ENCODE assay signal across 24 cellular contexts in the genomic region with DNA sequence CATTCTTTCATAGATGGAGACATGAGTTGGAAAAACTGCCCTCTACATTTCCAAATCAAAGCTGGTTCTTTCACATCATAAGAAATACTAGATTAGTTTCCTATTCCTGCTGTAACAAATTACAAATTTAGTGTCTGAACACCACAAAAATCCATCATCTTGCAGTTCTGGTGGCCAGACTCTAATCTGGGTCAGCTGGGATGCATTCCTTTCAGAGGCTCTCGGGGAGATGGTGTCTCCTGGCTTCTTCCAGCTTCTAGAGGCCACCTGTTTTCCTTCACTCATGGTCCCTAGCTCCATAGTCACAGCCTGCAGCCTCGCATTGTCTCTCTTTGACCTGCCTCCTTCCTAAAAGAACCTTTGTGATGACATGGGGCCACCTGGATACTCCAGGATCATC.
DNase-seq lines count a peak whose midpoint lies in the region; ATAC-seq and TF ChIP-seq lines count a peak whose summit lies in the region.
"Had no signal": no experiment of that assay in that cellular context is flagged by ENCODE, and none has a peak within 500 bp of the region (broad histone marks: within the 10 kb centered on the region; RNA-seq: fewer than 3 reads in every experiment).

No MANE protein-coding gene starts in this region.

- ATAC-seq in T-helper 17 cell (no peak), gastroesophageal sphincter (peak; percentile 29), left lung (no peak), GM19467 (IDR thresholded peaks at IDR 0.05; ENCODE audit: unreplicated experiment) (no peak)
- ATAC-seq: GM23338, HepG2, K562 had no signal

- H3K4me3 ChIP-seq in gastroesophageal sphincter (no peak overlapping the region), skeletal muscle tissue (ENCODE audit: low read length in 3 of 3) (no peak overlapping the region), left lung (no peak overlapping the region)
- H3K4me3 ChIP-seq: BLaER1, GM23338, HAP-1, K562 had no signal

- TF ChIP-seq CTCF in C4-2B (conservative IDR thresholded peaks at IDR 0.05) (no peak), gastroesophageal sphincter (IDR thresholded peaks at IDR 0.05) (no peak), left lung (IDR thresholded peaks at IDR 0.05) (no peak)

- no peaks in the 10 kb centered on the region for H3K36me3 ChIP-seq in gastroesophageal sphincter
- no peaks in the 10 kb centered on the region for H3K36me3 ChIP-seq in skeletal muscle tissue (ENCODE audit: control insufficient read depth in 3 of 3, insufficient read depth in 3 of 3, low read length in 3 of 3)
- H3K36me3 ChIP-seq in left lung, result no peaks in the 10 kb centered on the region
- H3K36me3 ChIP-seq: HAP-1 had no signal

- H3K27ac Mint-ChIP-seq in T-helper 17 cell, result peak overlapping the region; percentile 1
- H3K27ac Mint-ChIP-seq: GM23338 had no signal

- no peak for TF ChIP-seq POLR2A in gastroesophageal sphincter (IDR thresholded peaks at IDR 0.05)

- no peak overlapping the region for H3K4me3 Mint-ChIP-seq in T-helper 17 cell
- H3K4me3 Mint-ChIP-seq: GM23338 had no signal

- H3K4me1 ChIP-seq in gastroesophageal sphincter, result peaks cover 0 to 32% (median 0%) of the 10 kb centered on the region in 3 donors
- peaks cover 27 to 40% (median 34%) of the 10 kb centered on the region in 3 donors for H3K4me1 ChIP-seq in skeletal muscle tissue (ENCODE audit: control insufficient read depth in 3 of 3, insufficient read depth in 3 of 3, low read length in 3 of 3)
- H3K4me1 ChIP-seq in left lung, result no peaks in the 10 kb centered on the region
- H3K4me1 ChIP-seq: HAP-1 had no signal

- TF ChIP-seq EP300 in gastroesophageal sphincter (IDR thresholded peaks at IDR 0.05), result no peak

- no peaks in the 10 kb centered on the region for H3K27me3 Mint-ChIP-seq in T-helper 17 cell
- H3K27me3 Mint-ChIP-seq: CD4-positive, alpha-beta memory T cell had no signal

- no peak overlapping the region for H3K9ac ChIP-seq in skeletal muscle tissue (ENCODE audit: low read depth in 1 of 3, low read length in 3 of 3)
- H3K9ac ChIP-seq: BLaER1 had no signal

- intact Hi-C loops in left lung (cut with DNase I), result no loop called here

- no peaks in the 10 kb centered on the region for H3K9me3 ChIP-seq in T-helper 17 cell (ENCODE audit: control insufficient read depth, low read length, poor library complexity, severe bottlenecking)
- H3K9me3 ChIP-seq in gastroesophageal sphincter, result no peaks in the 10 kb centered on the region
- H3K9me3 ChIP-seq in skeletal muscle tissue (ENCODE audit: control insufficient read depth in 3 of 3, low read length in 3 of 3), result no peaks in the 10 kb centered on the region
- H3K9me3 ChIP-seq in left lung, result no peaks in the 10 kb centered on the region
- H3K9me3 ChIP-seq: HAP-1 had no signal

- DNase-seq in T-helper 17 cell (no peak), left lung (no peak)
- DNase-seq in stimulated activated CD4-positive, alpha-beta T cell treated with anti-CD3 and anti-CD28 coated beads, Interleukin-4, amount 100 ng/mL, for 4 hours, result no peak
- DNase-seq: Calu3; CD4-positive, alpha-beta memory T cell; DMS153; NCI-H1092 treated with DMSO at 0.1 percent for 48 hours; NCI-H1436 treated with DMSO at 0.1 percent for 48 hours; NCI-H2029; NCI-H2227 treated with DMSO at 0.1 percent for 48 hours; NCI-H510A; NCI-H748 treated with DMSO at 0.1 percent for 48 hours; NK-92 treated with Interleukin-12 subunit alpha and Interleukin-12 subunit beta, amount 100 ng/mL, for 24 hours; SIG-M5 had no signal

- H3K27ac ChIP-seq in C4-2B (peak overlapping the region; percentile 23; the same call in 1 of the 2 replicates), gastroesophageal sphincter (no peak overlapping the region), skeletal muscle tissue (ENCODE audit: low read depth, low read length) (peak overlapping the region; percentile 90), left lung (no peak overlapping the region)
- H3K27ac ChIP-seq: BLaER1, HL-60 had no signal

- 60 to 81% methylated on average over 1 to 2 of the region's 2 CpGs for WGBS in gastroesophageal sphincter (ENCODE audit: low coverage in 1 of 2), 2 donors

- peaks cover 24% of the 10 kb centered on the region for H3K4me1 Mint-ChIP-seq in T-helper 17 cell

- H3K27me3 ChIP-seq in gastroesophageal sphincter, result no peaks in the 10 kb centered on the region
- H3K27me3 ChIP-seq in skeletal muscle tissue (ENCODE audit: control insufficient read depth in 3 of 3, insufficient read depth in 3 of 3, low read length in 3 of 3), result no peaks in the 10 kb centered on the region
- no peaks in the 10 kb centered on the region for H3K27me3 ChIP-seq in left lung
- H3K27me3 ChIP-seq: BLaER1 had no signal

- H3K36me3 Mint-ChIP-seq in T-helper 17 cell (ENCODE audit: low read depth), result peaks cover 4% of the 10 kb centered on the region

Comparison
In these comparisons a context has a peak if more than half of its experiments do, and no peak if none do; other contexts are left out.
1. H3K27ac ChIP-seq: peak in C4-2B (single experiment) and skeletal muscle tissue (single experiment); none in gastroesophageal sphincter (0 of 4) and left lung (0 of 2).